9 cellular contexts compared by ENCODE assay signal in genomic region chr1:161082996-161083742, GRCh38. TPM values are rescaled to one million over a fixed set of nuclear protein-coding genes. Genes with fewer than 3 reads are reported as not detected.
DNase-seq lines count a peak whose midpoint lies in the region; ATAC-seq, FAIRE-seq and TF ChIP-seq lines count a peak whose summit lies in the region.
"Had no signal": no experiment of that assay in that cellular context is flagged by ENCODE, and none has a peak within 500 bp of the region (broad histone marks: within the 10 kb centered on the region; RNA-seq: fewer than 3 reads in every experiment).

No MANE protein-coding gene starts in this region.

- TF ChIP-seq POLR2A in upper lobe of left lung (IDR thresholded peaks at IDR 0.05), result peak in 1 of 4 donors; percentile 58

- DNase-seq in NK-92 treated with Interleukin-12 subunit alpha and Interleukin-12 subunit beta, amount 100 ng/mL, for 24 hours (lab: John Stamatoyannopoulos, UW), result peak; percentile 78
- no peak for DNase-seq in NK-92 (lab: John Stamatoyannopoulos, UW; ENCODE audit: unreplicated experiment)
- peak; percentile 51 for DNase-seq in amniotic stem cell (lab: John Stamatoyannopoulos, UW)
- peak; percentile 83 for DNase-seq in keratinocyte (ENCODE audit: low read depth, low spot score)
- peak; percentile 88 to 98 for DNase-seq in upper lobe of left lung
- no peak for DNase-seq in central memory CD4-positive, alpha-beta T cell
- DNase-seq in NCI-H2107 treated with DMSO at 0.1 percent for 48 hours (lab: John Stamatoyannopoulos, UW; ENCODE audit: unreplicated experiment), result no peak
- DNase-seq: activated B cell treated with CpG ODN at 0.5 μM for 24 hours had no signal

- peak overlapping the region; percentile 56 for H2AFZ ChIP-seq in keratinocyte (ENCODE audit: control insufficient read depth, low read length)

- no peaks in the 10 kb centered on the region for H3K9me1 ChIP-seq in keratinocyte (ENCODE audit: control insufficient read depth, extremely low read depth, insufficient read depth, low read length)

- no peaks in the 10 kb centered on the region for H3K27me3 ChIP-seq in keratinocyte (ENCODE audit: control insufficient read depth, extremely low read depth, insufficient read depth, low read length)
- no peaks in the 10 kb centered on the region for H3K27me3 ChIP-seq in upper lobe of left lung

- peak; percentile 92 for FAIRE-seq in keratinocyte (lab: Jason Lieb, UNC)

- H3K9ac ChIP-seq in keratinocyte (ENCODE audit: control insufficient read depth, extremely low read depth, insufficient read depth, low read length), result peak overlapping the region; percentile 73

- TF ChIP-seq CTCF in keratinocyte (optimal IDR thresholded peaks at IDR 0.05 in 1 of 3, IDR thresholded peaks at IDR 0.05 in 1 of 3, conservative IDR thresholded peaks at IDR 0.05 in 1 of 3; ENCODE audit: extremely low read depth in 1 of 3, insufficient read depth in 2 of 3, low read length in 3 of 3) (no peak), upper lobe of left lung (IDR thresholded peaks at IDR 0.05) (peak in 1 of 6 experiments; percentile 12)

- peak overlapping the region; percentile 67 for H3K4me2 ChIP-seq in keratinocyte (ENCODE audit: control insufficient read depth, extremely low read depth, insufficient read depth, low read depth, low read length)

- H3K4me3 ChIP-seq in keratinocyte (ENCODE audit: control insufficient read depth in 2 of 3, extremely low read depth in 1 of 3, insufficient read depth in 2 of 3, low read depth in 1 of 3, low read length in 3 of 3), result peak overlapping the region in 1 of 3 experiments; percentile 0
- no peak overlapping the region for H3K4me3 ChIP-seq in upper lobe of left lung

- dilution Hi-C loops in keratinocyte (cut with MboI; ENCODE audit: extremely low pct_ligation_motif_present, low sequenced_read_pairs), result no loop called here

- TF ChIP-seq EP300 in upper lobe of left lung (IDR thresholded peaks at IDR 0.05), result peak in 3 of 4 donors; percentile 14 to 92 (median 48)

- no peaks in the 10 kb centered on the region for H4K20me1 ChIP-seq in keratinocyte (ENCODE audit: control insufficient read depth, extremely low read depth, insufficient read depth, low read length)

- H3K27ac ChIP-seq in keratinocyte (ENCODE audit: control insufficient read depth, insufficient read depth, low read length), result peak overlapping the region; percentile 92
- peak overlapping the region; percentile 72 to 79 (median 76) for H3K27ac ChIP-seq in upper lobe of left lung

- peak; percentile 94 to 96 for ATAC-seq in upper lobe of left lung (ENCODE audit: low FRiP score in 2 of 2)
- no peak for ATAC-seq in HG03135 (IDR thresholded peaks at IDR 0.05; ENCODE audit: unreplicated experiment)

- no peaks in the 10 kb centered on the region for H3K79me2 ChIP-seq in keratinocyte (ENCODE audit: control insufficient read depth, insufficient read depth, low read length)

- H3K36me3 ChIP-seq in keratinocyte (ENCODE audit: control insufficient read depth in 2 of 2, extremely low read depth in 1 of 2, insufficient read depth in 2 of 2, low read length in 2 of 2), result no peaks in the 10 kb centered on the region
- no peaks in the 10 kb centered on the region for H3K36me3 ChIP-seq in upper lobe of left lung

- WGBS in upper lobe of left lung, 2 donors, result 30 to 45% methylated on average over 6 to 8 of the region's 8 CpGs

- H3K9me3 ChIP-seq in keratinocyte (ENCODE audit: control insufficient read depth, low read depth, low read length) (no peaks in the 10 kb centered on the region), upper lobe of left lung (no peaks in the 10 kb centered on the region)

- H3K4me1 ChIP-seq in keratinocyte (ENCODE audit: control insufficient read depth, extremely low read depth, insufficient read depth, low read length) (peaks cover 55% of the 10 kb centered on the region), upper lobe of left lung (peaks cover 15 to 58% (median 45%) of the 10 kb centered on the region in 4 donors)

RNA-seq across cellular contexts. Expression of gene NECTIN4, which starts 6.2 kb away (rescaled TPM):
- polyA plus RNA-seq in keratinocyte, result 6.0 to 19.0 TPM (median 8.6 TPM) in 3 replicates
- polyA plus RNA-seq in keratinocyte (2011; ENCODE audit: low read depth), result 60.1 TPM
- 2.6 and 4.3 TPM in 2 replicates for polyA plus RNA-seq in keratinocyte (2011; cell fraction: cytosol; rRNA removed)
- 20.7 and 42.1 TPM in 2 replicates for polyA plus RNA-seq in keratinocyte (2011; cell fraction: nucleus; rRNA removed)
- 2.9 and 144 TPM in 2 replicates for polyA plus RNA-seq in keratinocyte (2012; ENCODE audit: low replicate concordance)
- polyA minus RNA-seq in keratinocyte, result 7.1 to 52.8 TPM (median 19.4 TPM) in 3 replicates
- polyA minus RNA-seq in keratinocyte (2011; cell fraction: cytosol; rRNA and poly(A)+ RNA removed), result 6.5 TPM
- polyA minus RNA-seq in keratinocyte (2011; cell fraction: nucleus; rRNA and poly(A)+ RNA removed), result 19.1 and 21.9 TPM in 2 replicates
- total RNA-seq in upper lobe of left lung, result 10 to 100 TPM in 4 of 6 donors, 1 to 10 TPM in 2; 5.2 to 19.9 (median 12.1) TPM
- total RNA-seq: activated B cell treated with CpG ODN at 0.5 μM for 24 hours had no signal

RNA-seq across cellular contexts. Expression of gene ARHGAP30, which starts 13.5 kb away (rescaled TPM):
- polyA plus RNA-seq in keratinocyte, result 0.05 to 0.45 TPM (median 0.16 TPM) in 3 replicates
- polyA plus RNA-seq in keratinocyte (2011; ENCODE audit: low read depth), result 6.6 TPM
- polyA plus RNA-seq in keratinocyte (2011; cell fraction: cytosol; rRNA removed), result 0.05 and 0.06 TPM in 2 replicates
- 0.99 and 1.1 TPM in 2 replicates for polyA plus RNA-seq in keratinocyte (2011; cell fraction: nucleus; rRNA removed)
- polyA plus RNA-seq in keratinocyte (2012; ENCODE audit: low replicate concordance), result 0.29 and 11.6 TPM in 2 replicates
- polyA minus RNA-seq in keratinocyte, result 0.26 to 0.42 TPM in 2 of 3 replicates, not detected in the other
- polyA minus RNA-seq in keratinocyte (2011; cell fraction: cytosol; rRNA and poly(A)+ RNA removed), result not detected
- polyA minus RNA-seq in keratinocyte (2011; cell fraction: nucleus; rRNA and poly(A)+ RNA removed), result 0.63 and 0.93 TPM in 2 replicates
- total RNA-seq in upper lobe of left lung, result 10 to 100 TPM; 26.8 to 69.9 (median 51.2) TPM

RNA-seq across cellular contexts. Expression of gene KLHDC9, which starts 15.0 kb away (rescaled TPM):
- polyA plus RNA-seq in keratinocyte, result 0.32 to 0.73 TPM (median 0.54 TPM) in 3 replicates
- polyA plus RNA-seq in keratinocyte (2011; ENCODE audit: low read depth), result not detected
- polyA plus RNA-seq in keratinocyte (2011; cell fraction: cytosol; rRNA removed), result 0.15 and 0.36 TPM in 2 replicates
- polyA plus RNA-seq in keratinocyte (2011; cell fraction: nucleus; rRNA removed), result 0.38 and 1.3 TPM in 2 replicates
- 0.17 and 0.40 TPM in 2 replicates for polyA plus RNA-seq in keratinocyte (2012; ENCODE audit: low replicate concordance)
- 1.4 TPM in 1 of 3 replicates, not detected in the others for polyA minus RNA-seq in keratinocyte
- not detected for polyA minus RNA-seq in keratinocyte (2011; cell fraction: cytosol; rRNA and poly(A)+ RNA removed)
- not detected in 2 replicates for polyA minus RNA-seq in keratinocyte (2011; cell fraction: nucleus; rRNA and poly(A)+ RNA removed)
- total RNA-seq in upper lobe of left lung, result 10 to 100 TPM in 1 of 6 donors, 1 to 10 TPM in 4, not detected in 1; 6.5 to 12.3 (median 7.4) TPM

RNA-seq across cellular contexts. Expression of gene PFDN2, which starts 34.7 kb away (rescaled TPM):
- 106 to 228 TPM (median 184 TPM) in 3 replicates for polyA plus RNA-seq in keratinocyte
- 260 TPM for polyA plus RNA-seq in keratinocyte (2011; ENCODE audit: low read depth)
- polyA plus RNA-seq in keratinocyte (2011; cell fraction: cytosol; rRNA removed), result 137 and 187 TPM in 2 replicates
- polyA plus RNA-seq in keratinocyte (2011; cell fraction: nucleus; rRNA removed), result 63.9 and 100 TPM in 2 replicates
- polyA plus RNA-seq in keratinocyte (2012; ENCODE audit: low replicate concordance), result 213 and 232 TPM in 2 replicates
- polyA minus RNA-seq in keratinocyte, result 12.6 to 31.6 TPM (median 18.4 TPM) in 3 replicates
- 52.6 TPM for polyA minus RNA-seq in keratinocyte (2011; cell fraction: cytosol; rRNA and poly(A)+ RNA removed)
- 6.5 and 12.3 TPM in 2 replicates for polyA minus RNA-seq in keratinocyte (2011; cell fraction: nucleus; rRNA and poly(A)+ RNA removed)
- total RNA-seq in upper lobe of left lung, result 10 to 100 TPM; 17.8 to 55.9 (median 41.4) TPM

RNA-seq across cellular contexts. Expression of gene NIT1, which starts 34.7 kb away (rescaled TPM):
- polyA plus RNA-seq in keratinocyte, result 22.9 to 51.0 TPM (median 27.6 TPM) in 3 replicates
- 24.7 TPM for polyA plus RNA-seq in keratinocyte (2011; ENCODE audit: low read depth)
- 24.3 and 34.8 TPM in 2 replicates for polyA plus RNA-seq in keratinocyte (2011; cell fraction: cytosol; rRNA removed)
- 71.9 and 77.7 TPM in 2 replicates for polyA plus RNA-seq in keratinocyte (2011; cell fraction: nucleus; rRNA removed)
- 41.7 and 50.3 TPM in 2 replicates for polyA plus RNA-seq in keratinocyte (2012; ENCODE audit: low replicate concordance)
- 28.3 to 68.5 TPM (median 38.7 TPM) in 3 replicates for polyA minus RNA-seq in keratinocyte
- polyA minus RNA-seq in keratinocyte (2011; cell fraction: cytosol; rRNA and poly(A)+ RNA removed), result 17.3 TPM
- polyA minus RNA-seq in keratinocyte (2011; cell fraction: nucleus; rRNA and poly(A)+ RNA removed), result 20.2 and 27.1 TPM in 2 replicates
- 10 to 100 TPM; 21.2 to 62.9 (median 40.7) TPM for total RNA-seq in upper lobe of left lung

Comparison
In these comparisons a context has a peak if more than half of its experiments do, and no peak if none do; other contexts are left out.
1. DNase-seq: peak in NK-92 treated with Interleukin-12 subunit alpha and Interleukin-12 subunit beta, amount 100 ng/mL, for 24 hours (single experiment), amniotic stem cell (single experiment), keratinocyte (single experiment) and upper lobe of left lung (2 of 2); none in NK-92 (single experiment), central memory CD4-positive, alpha-beta T cell (single experiment) and NCI-H2107 treated with DMSO at 0.1 percent for 48 hours (single experiment).